2 cellular contexts compared by ENCODE assay signal in the genomic region with DNA sequence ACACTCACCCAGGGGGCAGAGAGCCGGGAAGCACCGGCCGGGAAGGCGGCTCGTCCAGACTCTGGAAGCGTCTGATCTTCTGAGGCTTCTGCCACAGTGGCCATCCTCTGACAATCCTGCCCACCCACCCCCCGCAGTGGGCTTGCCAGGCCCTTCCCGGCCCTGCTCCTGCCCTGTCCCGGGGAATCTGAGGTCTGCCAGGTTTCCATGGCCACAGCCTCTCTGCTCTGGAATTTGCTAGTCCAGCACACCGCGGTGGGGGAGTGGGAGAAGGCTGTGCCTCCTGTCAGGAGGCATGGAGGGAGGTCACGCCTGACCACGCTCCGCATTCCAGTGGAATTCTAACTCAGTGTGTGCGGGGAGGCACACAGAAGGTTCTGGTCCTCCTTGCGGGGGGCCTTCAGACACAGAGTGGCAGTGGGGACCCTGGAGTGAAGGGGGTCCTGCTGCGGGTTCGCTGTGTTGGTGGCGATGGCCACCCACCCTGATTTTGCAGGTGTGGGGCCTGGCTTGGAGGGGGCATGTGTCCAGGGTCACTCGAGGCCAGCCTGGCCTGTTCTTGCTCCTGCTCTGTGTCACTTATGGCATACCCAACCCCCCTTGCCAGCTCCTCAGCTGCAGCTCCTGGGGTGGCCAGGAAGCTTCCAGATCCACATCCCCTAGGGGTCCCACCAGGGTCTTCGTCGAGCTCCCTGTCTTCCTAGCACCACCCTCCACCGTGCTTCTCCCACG.
TF ChIP-seq lines count a peak whose summit lies in the region.

No MANE protein-coding gene starts in this region.

TF ChIP-seq in Ishikawa, 13 proteins besides CTCF, POLR2A, EP300 and RAD21 (continued from another document):
- TF ChIP-seq YY1 (IDR thresholded peaks at IDR 0.05; ENCODE audit: low read depth), result peak; percentile 19; the same call in 1 of the 2 replicates
- TF ChIP-seq, protein P1, sequence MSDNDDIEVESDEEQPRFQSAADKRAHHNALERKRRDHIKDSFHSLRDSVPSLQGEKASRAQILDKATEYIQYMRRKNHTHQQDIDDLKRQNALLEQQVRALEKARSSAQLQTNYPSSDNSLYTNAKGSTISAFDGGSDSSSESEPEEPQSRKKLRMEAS (IDR thresholded peaks at IDR 0.05), result peak; percentile 87

TF ChIP-seq in H1, 55 proteins besides CTCF, POLR2A, EP300 and RAD21 (continued from another document):
- no peak for TF ChIP-seq POLR2AphosphoS5 (IDR thresholded peaks at IDR 0.05; ENCODE audit: low read depth, low read length)
- TF ChIP-seq, protein P2, sequence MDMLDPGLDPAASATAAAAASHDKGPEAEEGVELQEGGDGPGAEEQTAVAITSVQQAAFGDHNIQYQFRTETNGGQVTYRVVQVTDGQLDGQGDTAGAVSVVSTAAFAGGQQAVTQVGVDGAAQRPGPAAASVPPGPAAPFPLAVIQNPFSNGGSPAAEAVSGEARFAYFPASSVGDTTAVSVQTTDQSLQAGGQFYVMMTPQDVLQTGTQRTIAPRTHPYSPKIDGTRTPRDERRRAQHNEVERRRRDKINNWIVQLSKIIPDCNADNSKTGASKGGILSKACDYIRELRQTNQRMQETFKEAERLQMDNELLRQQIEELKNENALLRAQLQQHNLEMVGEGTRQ (IDR thresholded peaks at IDR 0.05; ENCODE audit: low read length), result no peak
- no peak for TF ChIP-seq FOSL1 (IDR thresholded peaks at IDR 0.05; ENCODE audit: insufficient read depth, low read depth, low read length)
- TF ChIP-seq RBBP5 (IDR thresholded peaks at IDR 0.05; ENCODE audit: borderline replicate concordance, low read depth, low read length), result no peak
- TF ChIP-seq CBX5 (IDR thresholded peaks at IDR 0.05; ENCODE audit: low read depth, low read length), result no peak
- no peak for TF ChIP-seq CEBPB (IDR thresholded peaks at IDR 0.05; ENCODE audit: low read depth, low read length)
- TF ChIP-seq GTF2F1 (IDR thresholded peaks at IDR 0.05; ENCODE audit: borderline replicate concordance, low read depth, low read length), result no peak
- TF ChIP-seq RXRA (IDR thresholded peaks at IDR 0.05; ENCODE audit: insufficient read depth, low read depth, low read length), result no peak
- no peak for TF ChIP-seq TCF12 (IDR thresholded peaks at IDR 0.05; ENCODE audit: low read depth, low read length)
TF ChIP-seq in H1: peak in this region for 0.
